ENCODE assay signal across 10 cellular contexts in the genomic region with DNA sequence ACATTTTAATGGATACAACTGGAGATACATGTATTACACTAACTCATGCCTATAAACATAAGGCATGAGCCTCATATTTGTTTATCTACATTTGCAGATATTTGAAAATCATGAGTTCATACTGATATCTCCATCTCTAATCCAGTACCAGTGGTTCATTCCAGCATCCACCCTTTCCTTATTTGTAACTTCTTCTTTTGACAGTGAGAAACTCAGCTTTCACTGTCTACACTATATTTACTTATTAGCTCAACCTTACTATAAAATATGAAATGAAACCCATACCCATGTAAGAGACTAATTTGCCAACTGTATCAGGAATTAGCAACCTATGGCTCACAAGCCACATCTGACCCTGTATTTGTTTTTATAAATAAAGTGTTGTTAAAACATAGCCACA.
DNase-seq lines count a peak whose midpoint lies in the region; ATAC-seq lines count a peak whose summit lies in the region.
"Had no signal": no experiment of that assay in that cellular context is flagged by ENCODE, and none has a peak within 500 bp of the region (broad histone marks: within the 10 kb centered on the region; RNA-seq: fewer than 3 reads in every experiment).

No MANE protein-coding gene starts in this region.

- ATAC-seq in GM18502 (IDR thresholded peaks at IDR 0.05; ENCODE audit: poor library complexity, unreplicated experiment), result peak; percentile 5
- ATAC-seq in HG02610 (IDR thresholded peaks at IDR 0.05; ENCODE audit: unreplicated experiment), result peak; percentile 2
- no peak for ATAC-seq in T-helper 17 cell
- no peak for ATAC-seq in Right ventricle myocardium inferior

- peak overlapping the region; percentile 72 for H3K27ac Mint-ChIP-seq in T-helper 17 cell

- H3K27me3 Mint-ChIP-seq in T-helper 17 cell, result peaks cover 4% of the 10 kb centered on the region

- intact Hi-C loops in Right ventricle myocardium inferior (cut with DNase I), result no loop called here

- H3K4me1 Mint-ChIP-seq in T-helper 17 cell, result peaks cover 16% of the 10 kb centered on the region

- H3K9me3 ChIP-seq in T-helper 17 cell (ENCODE audit: control insufficient read depth, low read length, poor library complexity, severe bottlenecking), result no peaks in the 10 kb centered on the region
- H3K9me3 ChIP-seq: right lobe of liver had no signal

- DNase-seq in T-helper 17 cell (no peak), iris pigment epithelial cell (ENCODE audit: low read depth) (peak; percentile 12), Right ventricle myocardium inferior (ENCODE audit: missing footprints) (no peak), middle frontal gyrus (ENCODE audit: extremely low spot score, low spot score) (no peak), GM19238 (ENCODE audit: insufficient read length, low spot score) (no peak)
- no peak for DNase-seq in stimulated activated CD4-positive, alpha-beta T cell treated with anti-CD3 and anti-CD28 coated beads, Interleukin-2, amount 100 ng/mL, for 24 hours
- DNase-seq: Karpas-422, right lobe of liver had no signal

- no peaks in the 10 kb centered on the region for H3K36me3 Mint-ChIP-seq in T-helper 17 cell (ENCODE audit: low read depth)

- H3K4me3 Mint-ChIP-seq in T-helper 17 cell, result peak overlapping the region; percentile 9

Comparison
In these comparisons a context has a peak if more than half of its experiments do, and no peak if none do; other contexts are left out.
1. ATAC-seq: peak in GM18502 (single experiment) and HG02610 (single experiment); none in T-helper 17 cell (single experiment) and Right ventricle myocardium inferior (single experiment).